In the genomic region with DNA sequence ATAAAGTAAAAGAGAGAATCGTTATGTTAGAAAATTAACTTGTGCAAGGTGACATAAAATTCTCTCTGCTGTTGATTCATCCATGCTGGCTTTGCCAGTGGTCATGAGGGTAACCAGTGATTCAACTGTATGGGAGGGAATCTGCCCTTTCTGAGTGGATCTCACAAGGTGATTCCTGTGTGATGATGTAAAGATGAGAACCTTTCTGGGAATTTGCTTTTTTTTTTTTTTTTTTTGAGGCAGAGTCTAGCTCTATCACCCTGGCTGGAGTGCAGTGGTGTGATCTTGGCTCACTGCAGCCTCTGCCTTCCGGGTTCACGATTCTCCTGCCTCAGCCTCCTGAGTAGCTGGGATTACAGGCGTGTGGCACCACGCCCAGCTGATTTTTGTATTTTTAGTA, we compare ENCODE assay signal across 15 cellular contexts. TPM values are rescaled to one million over a fixed set of nuclear protein-coding genes. Genes with fewer than 3 reads are reported as not detected.
DNase-seq lines count a peak whose midpoint lies in the region; TF ChIP-seq lines count a peak whose summit lies in the region.
"Had no signal": no experiment of that assay in that cellular context is flagged by ENCODE, and none has a peak within 500 bp of the region (broad histone marks: within the 10 kb centered on the region; RNA-seq: fewer than 3 reads in every experiment).

No MANE protein-coding gene starts in this region.

- H3K27ac ChIP-seq in mesendoderm (ENCODE audit: low read depth, low read length): no peak overlapping the region
- H3K27ac ChIP-seq: BLaER1, SJCRH30 had no signal

- peak overlapping the region; percentile 43 for H3K27ac Mint-ChIP-seq in dendritic cell treated with granulocyte-macrophage colony-stimulating factor and Interleukin-4, amounts not matched to agents 40 ng/mL and 50 ng/mL, for 4 days
- no peak overlapping the region for H3K27ac Mint-ChIP-seq in glutamatergic neuron (ENCODE audit: unreplicated experiment)
- H3K27ac Mint-ChIP-seq: activated naive CD8-positive, alpha-beta T cell treated with anti-CD3 and anti-CD28 coated beads for 36 hours had no signal

- no peaks in the 10 kb centered on the region for H3K27me3 Mint-ChIP-seq in dendritic cell treated with granulocyte-macrophage colony-stimulating factor and Interleukin-4, amounts not matched to agents 40 ng/mL and 50 ng/mL, for 4 days
- peaks cover 2% of the 10 kb centered on the region for H3K27me3 Mint-ChIP-seq in glutamatergic neuron (ENCODE audit: unreplicated experiment)

- H3K27me3 ChIP-seq in MG63: no peaks in the 10 kb centered on the region
- no peaks in the 10 kb centered on the region for H3K27me3 ChIP-seq in mesendoderm (ENCODE audit: insufficient read depth, low read length, poor library complexity)
- H3K27me3 ChIP-seq: BLaER1, SJCRH30 had no signal

- no peaks in the 10 kb centered on the region for H3K9me3 ChIP-seq in MG63
- H3K9me3 ChIP-seq: BLaER1, mucosa of descending colon, SJCRH30 had no signal

- H4K5ac ChIP-seq in mesendoderm (ENCODE audit: low read length): no peak overlapping the region

- no peak overlapping the region for H2BK5ac ChIP-seq in mesendoderm (ENCODE audit: low read length)

- no CpG with 5 or more reads among the region's 5 CpGs for WGBS in mesendoderm (ENCODE audit: extremely low coverage, insufficient coverage, low lambda C conversion rate)

- H3K9me3 Mint-ChIP-seq in dendritic cell treated with granulocyte-macrophage colony-stimulating factor and Interleukin-4, amounts not matched to agents 40 ng/mL and 50 ng/mL, for 4 days: no peaks in the 10 kb centered on the region
- H3K9me3 Mint-ChIP-seq in glutamatergic neuron (ENCODE audit: unreplicated experiment): no peaks in the 10 kb centered on the region
- H3K9me3 Mint-ChIP-seq: activated naive CD8-positive, alpha-beta T cell treated with anti-CD3 and anti-CD28 coated beads for 36 hours had no signal

- H3K36me3 Mint-ChIP-seq in dendritic cell treated with granulocyte-macrophage colony-stimulating factor and Interleukin-4, amounts not matched to agents 40 ng/mL and 50 ng/mL, for 4 days (ENCODE audit: low read depth): peaks cover 85% of the 10 kb centered on the region
- no peaks in the 10 kb centered on the region for H3K36me3 Mint-ChIP-seq in glutamatergic neuron (ENCODE audit: unreplicated experiment)
- H3K36me3 Mint-ChIP-seq: activated naive CD8-positive, alpha-beta T cell treated with anti-CD3 and anti-CD28 coated beads for 36 hours had no signal

- no peak overlapping the region for H3K23ac ChIP-seq in mesendoderm (ENCODE audit: low read length)

- H2BK15ac ChIP-seq in mesendoderm (replicated peaks; ENCODE audit: low read depth): no peak overlapping the region

- no peak overlapping the region for H3K18ac ChIP-seq in mesendoderm (ENCODE audit: low read length)

- no peak overlapping the region for H4K8ac ChIP-seq in mesendoderm (ENCODE audit: low read depth, low read length)

- H3K36me3 ChIP-seq in MG63 (peaks cover 3% of the 10 kb centered on the region; the same call in 1 of the 2 replicates), mesendoderm (ENCODE audit: control insufficient read depth, insufficient read depth, low read length) (no peaks in the 10 kb centered on the region)
- H3K36me3 ChIP-seq: BLaER1, SJCRH30 had no signal

- H3K4ac ChIP-seq in mesendoderm (ENCODE audit: low read depth, low read length): no peak overlapping the region

- H3K4me3 Mint-ChIP-seq in dendritic cell treated with granulocyte-macrophage colony-stimulating factor and Interleukin-4, amounts not matched to agents 40 ng/mL and 50 ng/mL, for 4 days: no peak overlapping the region
- no peak overlapping the region for H3K4me3 Mint-ChIP-seq in glutamatergic neuron (ENCODE audit: unreplicated experiment)
- H3K4me3 Mint-ChIP-seq: activated naive CD8-positive, alpha-beta T cell treated with anti-CD3 and anti-CD28 coated beads for 36 hours had no signal

- H3K79me2 ChIP-seq in mesendoderm (ENCODE audit: control insufficient read depth, insufficient read depth, low read length): peaks cover 8% of the 10 kb centered on the region

- H2BK120ac ChIP-seq in mesendoderm (ENCODE audit: low read depth, low read length): no peak overlapping the region

- no peak for TF ChIP-seq CTCF in glutamatergic neuron (IDR thresholded peaks at IDR 0.05; ENCODE audit: partially characterized antibody, unreplicated experiment)

- peaks cover 66% of the 10 kb centered on the region for H3K4me1 Mint-ChIP-seq in dendritic cell treated with granulocyte-macrophage colony-stimulating factor and Interleukin-4, amounts not matched to agents 40 ng/mL and 50 ng/mL, for 4 days (ENCODE audit: low read depth)
- H3K4me1 Mint-ChIP-seq in glutamatergic neuron (ENCODE audit: low read depth, unreplicated experiment): no peaks in the 10 kb centered on the region

- peaks cover 27% of the 10 kb centered on the region for H3K79me1 ChIP-seq in mesendoderm (ENCODE audit: low read length)

- DNase-seq in AG20443 (ENCODE audit: low spot score) (peak; percentile 83), MG63 (peak; percentile 84), mesendoderm (peak; percentile 48), NCI-H1092 treated with DMSO at 0.1 percent for 48 hours (lab: John Stamatoyannopoulos, UW) (no peak), dermis blood vessel endothelial cell (no peak), glutamatergic neuron (no peak)
- no peak for DNase-seq in activated CD4-positive, alpha-beta T cell treated with anti-CD3 and anti-CD28 coated beads for 4 hours
- DNase-seq: activated naive CD8-positive, alpha-beta T cell treated with anti-CD3 and anti-CD28 coated beads for 36 hours; mucosa of descending colon; NCI-H1436 treated with DMSO at 0.1 percent for 48 hours; NCI-H69; SJCRH30; stimulated activated CD4-positive, alpha-beta T cell treated with anti-CD3 and anti-CD28 coated beads, Interleukin-1b, Interleukin-23, amount 100 ng/mL, for 48 hours had no signal

- no peaks in the 10 kb centered on the region for H3K4me1 ChIP-seq in mesendoderm (ENCODE audit: control insufficient read depth, low read depth, low read length)

- H2AK5ac ChIP-seq in mesendoderm (ENCODE audit: low read length): no peak overlapping the region

- no peak overlapping the region for H3K9ac ChIP-seq in mesendoderm (ENCODE audit: low read length)
- H3K9ac ChIP-seq: BLaER1 had no signal

- H3K56ac ChIP-seq in mesendoderm (ENCODE audit: low read length): no peak overlapping the region

- H3K4me3 ChIP-seq in MG63: no peak overlapping the region
- no peak overlapping the region for H3K4me3 ChIP-seq in mesendoderm (ENCODE audit: low read length)
- H3K4me3 ChIP-seq: BLaER1, mucosa of descending colon, SJCRH30 had no signal

- no peak overlapping the region for H3K4me2 ChIP-seq in mesendoderm (ENCODE audit: low read length)
- H3K4me2 ChIP-seq: BLaER1 had no signal

- intact Hi-C loops in dendritic cell treated with granulocyte-macrophage colony-stimulating factor and Interleukin-4, amounts not matched to agents 40 ng/mL and 50 ng/mL, for 4 days (cut with micrococcal nuclease): no loop called here

RNA-seq across cellular contexts. Expression of gene RAB31, which starts 23.3 kb away (rescaled TPM):
- 16.7 and 19.5 TPM in 2 replicates for total RNA-seq in MG63 (2014; rRNA removed; shearing (Covaris generic); ENCODE audit: low replicate concordance)
- 61.9 TPM for polyA plus RNA-seq in mesendoderm (2013, experiment 1 of 2)
- 62.7 TPM for polyA plus RNA-seq in mesendoderm (2013, experiment 2 of 2)
- total RNA-seq in dermis blood vessel endothelial cell (27.2 and 44.3 TPM in 2 replicates), glutamatergic neuron (ENCODE audit: unreplicated experiment) (4.1 TPM)

Comparison
In these comparisons a context has a peak if more than half of its experiments do, and no peak if none do; other contexts are left out.
1. DNase-seq: peak in AG20443 (single experiment), MG63 (single experiment) and mesendoderm (single experiment); none in NCI-H1092 treated with DMSO at 0.1 percent for 48 hours (single experiment), activated CD4-positive, alpha-beta T cell treated with anti-CD3 and anti-CD28 coated beads for 4 hours (0 of 2), dermis blood vessel endothelial cell (single experiment) and glutamatergic neuron (single experiment).